In genomic region chr2:174599310-174599941, GRCh38 we compare ENCODE assay signal across 1 cellular context.
TF ChIP-seq lines count a peak whose summit lies in the region.

No MANE protein-coding gene starts in this region.

TF ChIP-seq in GM12878, 131 proteins besides CTCF, POLR2A, EP300 and RAD21 (continued from another document):
- TF ChIP-seq, protein P1, sequence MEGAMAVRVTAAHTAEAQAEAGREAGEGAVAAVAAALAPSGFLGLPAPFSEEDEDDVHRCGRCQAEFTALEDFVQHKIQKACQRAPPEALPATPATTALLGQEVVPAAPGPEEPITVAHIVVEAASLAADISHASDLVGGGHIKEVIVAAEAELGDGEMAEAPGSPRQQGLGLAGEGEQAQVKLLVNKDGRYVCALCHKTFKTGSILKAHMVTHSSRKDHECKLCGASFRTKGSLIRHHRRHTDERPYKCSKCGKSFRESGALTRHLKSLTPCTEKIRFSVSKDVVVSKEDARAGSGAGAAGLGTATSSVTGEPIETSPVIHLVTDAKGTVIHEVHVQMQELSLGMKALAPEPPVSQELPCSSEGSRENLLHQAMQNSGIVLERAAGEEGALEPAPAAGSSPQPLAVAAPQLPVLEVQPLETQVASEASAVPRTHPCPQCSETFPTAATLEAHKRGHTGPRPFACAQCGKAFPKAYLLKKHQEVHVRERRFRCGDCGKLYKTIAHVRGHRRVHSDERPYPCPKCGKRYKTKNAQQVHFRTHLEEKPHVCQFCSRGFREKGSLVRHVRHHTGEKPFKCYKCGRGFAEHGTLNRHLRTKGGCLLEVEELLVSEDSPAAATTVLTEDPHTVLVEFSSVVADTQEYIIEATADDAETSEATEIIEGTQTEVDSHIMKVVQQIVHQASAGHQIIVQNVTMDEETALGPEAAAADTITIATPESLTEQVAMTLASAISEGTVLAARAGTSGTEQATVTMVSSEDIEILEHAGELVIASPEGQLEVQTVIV (IDR thresholded peaks at IDR 0.05; ENCODE audit: borderline replicate concordance, partially characterized antibody), result no peak
- 0 out of 2 replicates have a peak, but pooled peaks have one; percentile 42 for TF ChIP-seq CREB1 (IDR thresholded peaks at IDR 0.05; ENCODE audit: low read depth)
- TF ChIP-seq EED (IDR thresholded peaks at IDR 0.05; ENCODE audit: low read depth), result peak; percentile 23; the same call in 1 of the 2 replicates
- TF ChIP-seq MEF2A (IDR thresholded peaks at IDR 0.05; ENCODE audit: insufficient read depth, low read depth, low read length), result peak; percentile 70; the same call in 1 of the 2 replicates
- TF ChIP-seq RUNX3 (IDR thresholded peaks at IDR 0.05; ENCODE audit: low read length), result peak; percentile 54; the same call in 1 of the 2 replicates
- no peak for TF ChIP-seq ZBED1 (IDR thresholded peaks at IDR 0.05; ENCODE audit: borderline replicate concordance)
- TF ChIP-seq CREM (IDR thresholded peaks at IDR 0.05; ENCODE audit: low read depth), result 0 out of 2 replicates have a peak, but pooled peaks have one; percentile 7
- TF ChIP-seq ETV6 (conservative IDR thresholded peaks at IDR 0.05 in 1 of 2, IDR thresholded peaks at IDR 0.05 in 1 of 2; ENCODE audit: borderline replicate concordance in 1 of 2, low read depth in 1 of 2), result peak in 1 of 2 experiments; percentile 19; a peak in 1 of 4 replicates
- TF ChIP-seq MLLT1 (IDR thresholded peaks at IDR 0.05), result 0 out of 2 replicates have a peak, but pooled peaks have one; percentile 26
- 0 out of 2 replicates have a peak, but pooled peaks have one; percentile 35 for TF ChIP-seq NBN (IDR thresholded peaks at IDR 0.05)
- TF ChIP-seq ZZZ3 (IDR thresholded peaks at IDR 0.05; ENCODE audit: control insufficient read depth, insufficient read length, low read depth), result peak; percentile 83
TF ChIP-seq in GM12878: peak in this region for 10.
